Comparison of ENCODE assay signal across 1 cellular context in genomic region chr1:182029379-182030331, GRCh38.
TF ChIP-seq lines count a peak whose summit lies in the region.

No MANE protein-coding gene starts in this region.

TF ChIP-seq in HepG2, 621 proteins besides CTCF, POLR2A, EP300 and RAD21 (continued from another document and continues in another):
- TF ChIP-seq EZH2 (conservative IDR thresholded peaks at IDR 0.05; ENCODE audit: low read depth, low read length) (no peak), ZNF512 (CRISPR knock-in tag; IDR thresholded peaks at IDR 0.05) (no peak), ZFP36L2 (CRISPR knock-in tag; IDR thresholded peaks at IDR 0.05) (no peak), FOXP4 (CRISPR knock-in tag; IDR thresholded peaks at IDR 0.05) (no peak), TFE3 (CRISPR knock-in tag; IDR thresholded peaks at IDR 0.05) (no peak), KDM5B (CRISPR knock-in tag; IDR thresholded peaks at IDR 0.05; ENCODE audit: borderline replicate concordance) (peak; percentile 55; the same call in 1 of the 2 replicates), ZMAT5 (CRISPR knock-in tag; IDR thresholded peaks at IDR 0.05; ENCODE audit: borderline replicate concordance, low read depth) (no peak), HOXA9 (CRISPR knock-in tag; IDR thresholded peaks at IDR 0.05; ENCODE audit: borderline replicate concordance) (no peak), SMARCE1 (IDR thresholded peaks at IDR 0.05; ENCODE audit: borderline replicate concordance) (no peak), HNF4A (CRISPR knock-in tag; IDR thresholded peaks at IDR 0.05) (no peak), HMGXB4 (CRISPR knock-in tag; IDR thresholded peaks at IDR 0.05; ENCODE audit: borderline replicate concordance in 1 of 2, low read depth in 1 of 2) (peak in 1 of 2 experiments; percentile 32; a peak in 2 of 4 replicates), CAMTA2 (CRISPR knock-in tag; IDR thresholded peaks at IDR 0.05; ENCODE audit: borderline replicate concordance) (0 out of 2 replicates have a peak, but pooled peaks have one; percentile 61), CBFB (CRISPR knock-in tag; IDR thresholded peaks at IDR 0.05) (no peak), ZNF382 (CRISPR knock-in tag; IDR thresholded peaks at IDR 0.05; ENCODE audit: borderline replicate concordance) (no peak), ZNF572 (CRISPR knock-in tag; IDR thresholded peaks at IDR 0.05) (no peak), ZNF207 (IDR thresholded peaks at IDR 0.05; ENCODE audit: borderline replicate concordance) (no peak), RFX3 (CRISPR knock-in tag; IDR thresholded peaks at IDR 0.05) (no peak), ZNF577 (CRISPR knock-in tag; IDR thresholded peaks at IDR 0.05; ENCODE audit: borderline replicate concordance, low read depth) (no peak), CHD4 (IDR thresholded peaks at IDR 0.05; ENCODE audit: borderline replicate concordance, low read length) (no peak), AHR (CRISPR knock-in tag; IDR thresholded peaks at IDR 0.05) (no peak), HOXA3 (CRISPR knock-in tag; IDR thresholded peaks at IDR 0.05) (no peak), ZNF839 (CRISPR knock-in tag; IDR thresholded peaks at IDR 0.05; ENCODE audit: borderline replicate concordance) (no peak), POLR2AphosphoS2 (IDR thresholded peaks at IDR 0.05; ENCODE audit: low read depth, low read length) (no peak), PCBP1 (IDR thresholded peaks at IDR 0.05; ENCODE audit: borderline replicate concordance, low read depth, low read length) (no peak), ZNF230 (CRISPR knock-in tag; IDR thresholded peaks at IDR 0.05) (no peak), ZNF224 (CRISPR knock-in tag; IDR thresholded peaks at IDR 0.05) (no peak), MAZ (IDR thresholded peaks at IDR 0.05; ENCODE audit: borderline replicate concordance, low read depth, low read length) (peak; percentile 66; the same call in 1 of the 2 replicates), MAZ (CRISPR knock-in tag; IDR thresholded peaks at IDR 0.05; ENCODE audit: low read depth) (peak; percentile 36; the same call in 1 of the 2 replicates), RNF2 (conservative IDR thresholded peaks at IDR 0.05; ENCODE audit: low read depth) (no peak), NCOA5 (CRISPR knock-in tag; IDR thresholded peaks at IDR 0.05) (no peak), ZNF891 (CRISPR knock-in tag; IDR thresholded peaks at IDR 0.05) (no peak), ZNF326 (CRISPR knock-in tag; IDR thresholded peaks at IDR 0.05; ENCODE audit: borderline replicate concordance) (no peak), ZC3H13 (CRISPR knock-in tag; IDR thresholded peaks at IDR 0.05) (0 out of 2 replicates have a peak, but pooled peaks have one; percentile 29), ONECUT2 (CRISPR knock-in tag; IDR thresholded peaks at IDR 0.05) (no peak), KLF12 (CRISPR knock-in tag; IDR thresholded peaks at IDR 0.05; ENCODE audit: borderline replicate concordance) (no peak), ZNF710 (CRISPR knock-in tag; IDR thresholded peaks at IDR 0.05; ENCODE audit: borderline replicate concordance) (no peak), ZNF3 (CRISPR knock-in tag; IDR thresholded peaks at IDR 0.05) (no peak), ZNF816 (CRISPR knock-in tag; IDR thresholded peaks at IDR 0.05; ENCODE audit: borderline replicate concordance) (no peak), CEBPZ (IDR thresholded peaks at IDR 0.05; ENCODE audit: low read length) (no peak), AKNA (CRISPR knock-in tag; IDR thresholded peaks at IDR 0.05; ENCODE audit: borderline replicate concordance) (no peak), GMEB1 (CRISPR knock-in tag; IDR thresholded peaks at IDR 0.05; ENCODE audit: borderline replicate concordance) (peak; percentile 50; the same call in 1 of the 2 replicates), GATAD2A (CRISPR knock-in tag; IDR thresholded peaks at IDR 0.05) (no peak)
